23 cellular contexts compared by ENCODE assay signal in genomic region chr12:114751712-114752111, GRCh38.
DNase-seq lines count a peak whose midpoint lies in the region; ATAC-seq and TF ChIP-seq lines count a peak whose summit lies in the region.
"Had no signal": no experiment of that assay in that cellular context is flagged by ENCODE, and none has a peak within 500 bp of the region (broad histone marks: within the 10 kb centered on the region; RNA-seq: fewer than 3 reads in every experiment).

No MANE protein-coding gene starts in this region.

- no peak overlapping the region for H2AFZ ChIP-seq in GM23338
- H2AFZ ChIP-seq: GM23248 had no signal

- intact Hi-C loops in posterior cingulate gyrus (cut with DNase I) = no loop called here

- no peaks in the 10 kb centered on the region for H4K20me1 ChIP-seq in GM23338 (replicated peaks; ENCODE audit: insufficient read depth)

- no peaks in the 10 kb centered on the region for H3K79me2 ChIP-seq in GM23338 (replicated peaks; ENCODE audit: insufficient read depth)

- no peaks in the 10 kb centered on the region for H3K36me3 Mint-ChIP-seq in GM23338 (ENCODE audit: low read depth)
- H3K36me3 Mint-ChIP-seq: CD4-positive, alpha-beta memory T cell had no signal

- H3K9me3 ChIP-seq in NT2/D1 (ENCODE audit: insufficient read depth, low read length) (no peaks in the 10 kb centered on the region), SJCRH30 (replicated peaks) (no peaks in the 10 kb centered on the region)
- H3K9me3 ChIP-seq: A549 had no signal

- H3K36me3 ChIP-seq in GM23338 (ENCODE audit: insufficient read depth) (no peaks in the 10 kb centered on the region), NT2/D1 (ENCODE audit: insufficient read depth, insufficient read length, low read length) (no peaks in the 10 kb centered on the region), SJCRH30 (no peaks in the 10 kb centered on the region)

- H3K27me3 ChIP-seq in GM23338 (ENCODE audit: insufficient read depth) = 0 out of 2 replicates have a peak, but pooled peaks cover 9% of the 10 kb centered on the region
- H3K27me3 ChIP-seq in NT2/D1 (ENCODE audit: insufficient read depth, insufficient read length) = no peaks in the 10 kb centered on the region
- no peaks in the 10 kb centered on the region for H3K27me3 ChIP-seq in SJCRH30

- peak; percentile 76 for ATAC-seq in GM23338
- ATAC-seq: A549, HCT116, PC-3 had no signal

- H3K4me3 Mint-ChIP-seq in GM23338 = no peak overlapping the region
- H3K4me3 Mint-ChIP-seq: CD4-positive, alpha-beta memory T cell had no signal

- peak; percentile 67 for DNase-seq in GM23338 (ENCODE audit: low spot score)
- peak; percentile 68 for DNase-seq in NT2/D1 (ENCODE audit: low read depth, low spot score)
- DNase-seq in left kidney (ENCODE audit: low read depth, low spot score) = peak; percentile 60
- peak; percentile 24 for DNase-seq in retina
- DNase-seq in posterior cingulate gyrus = no peak
- no peak for DNase-seq in SJCRH30
- DNase-seq in NCI-H1048 (lab: John Stamatoyannopoulos, UW) = no peak
- DNase-seq: C1 segment of cervical spinal cord; CD4-positive, alpha-beta memory T cell; COR-L47; DMS53; GM23248; KBM-7; MV-4-11; NCI-H1105 treated with DMSO at 0.1 percent for 48 hours; NCI-H146; NCI-H2029; NCI-H446; NCI-H524 treated with DMSO at 0.1 percent for 48 hours; NCI-H774; PC-3 had no signal

- H3K9ac ChIP-seq in NT2/D1 (ENCODE audit: insufficient read length, low read depth) = no peak overlapping the region
- H3K9ac ChIP-seq: GM23248 had no signal

- H3K4me3 ChIP-seq in GM23338 (no peak overlapping the region), NT2/D1 (ENCODE audit: insufficient read length, low read depth) (no peak overlapping the region), SJCRH30 (no peak overlapping the region)
- H3K4me3 ChIP-seq: A549, GM23248 had no signal

- no peak for TF ChIP-seq CTCF in GM23338 (conservative IDR thresholded peaks at IDR 0.05; ENCODE audit: low read depth in 2 of 2)

- H3F3A ChIP-seq in GM23338 (replicated peaks; ENCODE audit: low read depth) = no peaks in the 10 kb centered on the region

- H3K9me2 ChIP-seq in GM23338 (ENCODE audit: insufficient read depth) = no peaks in the 10 kb centered on the region

- peaks cover 25% of the 10 kb centered on the region for H3K4me1 Mint-ChIP-seq in GM23338
- H3K4me1 Mint-ChIP-seq: CD4-positive, alpha-beta memory T cell had no signal

- H3K4me2 ChIP-seq in GM23338 = no peak overlapping the region
- H3K4me2 ChIP-seq: A549 had no signal

- H3K4me1 ChIP-seq in GM23338 (ENCODE audit: insufficient read depth) (peaks cover 19% of the 10 kb centered on the region), NT2/D1 (ENCODE audit: insufficient read depth, insufficient read length) (peaks cover 10% of the 10 kb centered on the region), SJCRH30 (no peaks in the 10 kb centered on the region)
- H3K4me1 ChIP-seq: A549 had no signal

- peaks cover 19% of the 10 kb centered on the region for H3K27me3 Mint-ChIP-seq in GM23338 (ENCODE audit: insufficient read depth, low read depth, poor library complexity)
- H3K27me3 Mint-ChIP-seq: CD4-positive, alpha-beta memory T cell had no signal

- H3K9me3 Mint-ChIP-seq in GM23338 = no peaks in the 10 kb centered on the region

- no peak overlapping the region for H3K27ac Mint-ChIP-seq in GM23338
- H3K27ac Mint-ChIP-seq: CD4-positive, alpha-beta memory T cell had no signal

- H3K27ac ChIP-seq in GM23338 (ENCODE audit: low read depth) = no peak overlapping the region
- no peak overlapping the region for H3K27ac ChIP-seq in SJCRH30
- H3K27ac ChIP-seq: A549, GM23248 had no signal

TF ChIP-seq in GM23338, 12 proteins besides CTCF, POLR2A, EP300 and RAD21:
- no peak for TF ChIP-seq NANOG (IDR thresholded peaks at IDR 0.05; ENCODE audit: borderline replicate concordance)
- TF ChIP-seq ZNF462 (CRISPR knock-in tag; IDR thresholded peaks at IDR 0.05) = peak; percentile 85
TF ChIP-seq in GM23338: peak in this region for 1.

Comparison
In these comparisons a context has a peak if more than half of its experiments do, and no peak if none do; other contexts are left out.
1. DNase-seq: peak in GM23338 (single experiment), NT2/D1 (single experiment), left kidney (single experiment) and retina (single experiment); none in posterior cingulate gyrus (0 of 10), SJCRH30 (0 of 2) and NCI-H1048 (single experiment).